27 cellular contexts compared by ENCODE assay signal in the genomic region with DNA sequence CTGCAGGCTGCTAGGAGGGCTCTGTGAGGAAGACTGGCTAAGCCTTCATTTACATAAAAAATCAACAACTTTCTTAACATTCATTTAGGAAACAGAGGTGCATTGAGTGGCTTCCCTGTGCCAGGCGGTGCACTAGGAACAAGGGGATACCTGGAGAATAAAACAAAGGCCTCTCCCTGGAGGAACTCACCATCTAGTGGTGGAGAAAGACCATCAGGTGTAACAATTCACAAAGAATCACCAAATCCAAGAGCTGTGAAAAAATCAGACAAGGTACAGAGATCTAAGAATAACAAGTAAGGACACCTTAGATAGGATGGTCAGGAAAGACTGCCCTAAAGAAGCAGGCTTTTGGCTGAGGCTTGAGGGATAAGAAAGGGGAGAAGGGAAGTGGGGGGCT. TPM values are rescaled to one million over a fixed set of nuclear protein-coding genes. Genes with fewer than 3 reads are reported as not detected.
DNase-seq lines count a peak whose midpoint lies in the region; ATAC-seq, FAIRE-seq and TF ChIP-seq lines count a peak whose summit lies in the region.
"Had no signal": no experiment of that assay in that cellular context is flagged by ENCODE, and none has a peak within 500 bp of the region (broad histone marks: within the 10 kb centered on the region; RNA-seq: fewer than 3 reads in every experiment).

No MANE protein-coding gene starts in this region.

- TF ChIP-seq RAD21 in Ishikawa (IDR thresholded peaks at IDR 0.05; ENCODE audit: low read depth): peak; percentile 19; the same call in 1 of the 2 replicates
- TF ChIP-seq RAD21 in H1 (IDR thresholded peaks at IDR 0.05 in 1 of 2, conservative IDR thresholded peaks at IDR 0.05 in 1 of 2; ENCODE audit: low read depth in 2 of 2, low read length in 2 of 2): peak; percentile 47 to 52

- no peaks in the 10 kb centered on the region for H3K27me3 Mint-ChIP-seq in CD4-positive, CD25-positive, alpha-beta regulatory T cell
- H3K27me3 Mint-ChIP-seq in neural crest cell (ENCODE audit: low read depth): no peaks in the 10 kb centered on the region
- H3K27me3 Mint-ChIP-seq: activated naive CD8-positive, alpha-beta T cell treated with anti-CD3 and anti-CD28 coated beads, Interleukin-2, amount 10 ng/mL, durations not matched to agents 7 days and 5 days; activated T-cell treated with anti-CD3 and anti-CD28 coated beads, Interleukin-2, amount 50 U/mL, for 24 hours; stimulated activated memory B cell treated with anti-CD40 and anti-IgM and Interleukin-4, amounts not matched to agents 10 μg/mL and 1 μg/mL and 100 μg/mL, for 72 hours had no signal

- no peaks in the 10 kb centered on the region for H3K9me3 ChIP-seq in CD4-positive, CD25-positive, alpha-beta regulatory T cell (ENCODE audit: control insufficient read depth in 2 of 2, low read length in 2 of 2)
- no peaks in the 10 kb centered on the region for H3K9me3 ChIP-seq in H1 (ENCODE audit: insufficient read depth in 2 of 2, low read depth in 1 of 2, low read length in 1 of 2)
- H3K9me3 ChIP-seq: colonic mucosa, heart left ventricle, mucosa of descending colon, SJCRH30 had no signal

- H3K4ac ChIP-seq in H1 (replicated peaks; ENCODE audit: insufficient read length, low read depth, low read length): no peak overlapping the region

- no peak overlapping the region for H4K5ac ChIP-seq in H1 (ENCODE audit: insufficient read length, low read depth, low read length)

- H4K8ac ChIP-seq in H1 (ENCODE audit: extremely low read depth, insufficient read depth, low read length): no peak overlapping the region

- H3K23me2 ChIP-seq in H1 (ENCODE audit: low read depth, low read length): no peaks in the 10 kb centered on the region

- peak overlapping the region in 2 of 3 donors; percentile 20 to 22 for H3K27ac Mint-ChIP-seq in CD4-positive, CD25-positive, alpha-beta regulatory T cell
- H3K27ac Mint-ChIP-seq in neural crest cell (ENCODE audit: unreplicated experiment): peak overlapping the region; percentile 46
- H3K27ac Mint-ChIP-seq: activated naive CD8-positive, alpha-beta T cell treated with anti-CD3 and anti-CD28 coated beads, Interleukin-2, amount 10 ng/mL, durations not matched to agents 7 days and 5 days; activated T-cell treated with anti-CD3 and anti-CD28 coated beads, Interleukin-2, amount 50 U/mL, for 24 hours; effector memory CD8-positive, alpha-beta T cell; natural killer cell; stimulated activated memory B cell treated with anti-CD40 and anti-IgM and Interleukin-4, amounts not matched to agents 10 μg/mL and 1 μg/mL and 100 μg/mL, for 72 hours; type B pancreatic cell had no signal

- no peaks in the 10 kb centered on the region for H4K20me1 ChIP-seq in H1 (replicated peaks in 1 of 2; ENCODE audit: control insufficient read depth in 1 of 2, insufficient read depth in 2 of 2, low read length in 2 of 2)

- H2BK15ac ChIP-seq in H1 (ENCODE audit: low read length): no peak overlapping the region

- H2BK5ac ChIP-seq in H1 (ENCODE audit: low read depth, low read length): no peak overlapping the region

- H2AFZ ChIP-seq in H1 (ENCODE audit: low read length): no peak overlapping the region

- H3K56ac ChIP-seq in H1 (replicated peaks; ENCODE audit: insufficient read length, low read depth, low read length): no peak overlapping the region

- no peak overlapping the region for H3K27ac ChIP-seq in CD4-positive, CD25-positive, alpha-beta regulatory T cell (ENCODE audit: insufficient read depth, low read length, poor library complexity, severe bottlenecking)
- H3K27ac ChIP-seq in H1 (ENCODE audit: low read depth, low read length) (no peak overlapping the region), substantia nigra (ENCODE audit: low read depth, low read length, poor library complexity, severe bottlenecking) (no peak overlapping the region)
- H3K27ac ChIP-seq: C4-2B, colonic mucosa, SJCRH30 had no signal

- POLR2A ChIA-PET in H1 (lab: Charles Lee; ENCODE audit: partially characterized antibody): no interaction called here

- no peak overlapping the region for H2BK12ac ChIP-seq in H1 (ENCODE audit: low read depth, low read length)

- H3K36me3 Mint-ChIP-seq in CD4-positive, CD25-positive, alpha-beta regulatory T cell: no peaks in the 10 kb centered on the region
- H3K36me3 Mint-ChIP-seq in neural crest cell (ENCODE audit: low read depth): no peaks in the 10 kb centered on the region
- H3K36me3 Mint-ChIP-seq: natural killer cell; stimulated activated memory B cell treated with anti-CD40 and anti-IgM and Interleukin-4, amounts not matched to agents 10 μg/mL and 1 μg/mL and 100 μg/mL, for 72 hours; type B pancreatic cell had no signal

- no peak overlapping the region for H2BK20ac ChIP-seq in H1 (ENCODE audit: low read length)

- H3K4me3 ChIP-seq in CD4-positive, CD25-positive, alpha-beta regulatory T cell (ENCODE audit: low read depth, low read length): no peak overlapping the region
- H3K4me3 ChIP-seq in H1 (ENCODE audit: extremely low read depth in 1 of 4, insufficient read depth in 2 of 4, low read depth in 3 of 4, low read length in 4 of 4): no peak overlapping the region
- H3K4me3 ChIP-seq: colonic mucosa, heart left ventricle, mucosa of descending colon, SJCRH30 had no signal

- 90% methylated on average over 1 of the region's 1 CpG; no CpG with 5 or more reads in 1 of the 2 experiments for WGBS in H1 (ENCODE audit: extremely low coverage in 1 of 2, insufficient coverage in 1 of 2, insufficient read length in 1 of 2, insufficient replicate concordance in 2 of 2, low coverage in 1 of 2, low lambda C conversion rate in 2 of 2, missing lambda C conversion rate in 1 of 2), 2 experiments

- TF ChIP-seq POLR2A in H1 (IDR thresholded peaks at IDR 0.05; ENCODE audit: control extremely low read depth in 1 of 2, low read depth in 2 of 2, low read length in 2 of 2): no peak

- no peaks in the 10 kb centered on the region for H3K79me2 ChIP-seq in H1 (ENCODE audit: control insufficient read depth in 1 of 2, insufficient read depth in 2 of 2, low read length in 2 of 2)

- FAIRE-seq in H1 (lab: Jason Lieb, UNC): no peak
- FAIRE-seq: GM18507 had no signal

- H3K4me2 ChIP-seq in H1 (ENCODE audit: insufficient read depth in 1 of 2, low read depth in 2 of 2, low read length in 2 of 2): no peak overlapping the region

- ATAC-seq in CD4-positive, CD25-positive, alpha-beta regulatory T cell (ENCODE audit: low read depth in 2 of 2): no peak
- ATAC-seq in SK-N-SH treated with all-trans-retinoic acid at 6 μM for 48 hours: no peak
- no peak for ATAC-seq in GM21367 (IDR thresholded peaks at IDR 0.05; ENCODE audit: unreplicated experiment)
- ATAC-seq: effector memory CD8-positive, alpha-beta T cell; mucosa of descending colon; natural killer cell; stimulated activated memory B cell treated with anti-CD40 and anti-IgM and Interleukin-4, amounts not matched to agents 10 μg/mL and 1 μg/mL and 100 μg/mL, for 72 hours had no signal

- TF ChIP-seq EP300 in Ishikawa (IDR thresholded peaks at IDR 0.05; ENCODE audit: borderline replicate concordance) (no peak), H1 (IDR thresholded peaks at IDR 0.05; ENCODE audit: borderline replicate concordance in 1 of 2, low read depth in 2 of 2, low read length in 2 of 2) (no peak)

- no peak overlapping the region for H2BK120ac ChIP-seq in H1 (replicated peaks; ENCODE audit: low read depth, low read length)

- peak in 1 of 3 experiments; percentile 9; a peak in 1 of 4 replicates for TF ChIP-seq CTCF in H1 (IDR thresholded peaks at IDR 0.05; ENCODE audit: control extremely low read depth in 1 of 3, insufficient read depth in 1 of 3, low read depth in 1 of 3, low read length in 3 of 3)
- TF ChIP-seq CTCF in neural crest cell (conservative IDR thresholded peaks at IDR 0.05): no peak

- no peaks in the 10 kb centered on the region for H3K79me1 ChIP-seq in H1 (ENCODE audit: low read depth, low read length)

- H3K4me1 Mint-ChIP-seq in CD4-positive, CD25-positive, alpha-beta regulatory T cell: peaks cover 0 to 7% (median 2%) of the 10 kb centered on the region in 4 donors
- H3K4me1 Mint-ChIP-seq in neural crest cell: peaks cover 16% of the 10 kb centered on the region

- H3K14ac ChIP-seq in H1 (ENCODE audit: insufficient read length): no peak overlapping the region

- H3K27me3 ChIP-seq in CD4-positive, CD25-positive, alpha-beta regulatory T cell (ENCODE audit: control insufficient read depth, insufficient read depth, low read length): no peaks in the 10 kb centered on the region
- 0 out of 7 replicates have a peak, but pooled peaks cover 0 to 2% (median 0%) of the 10 kb centered on the region in 4 experiments for H3K27me3 ChIP-seq in H1 (replicated peaks in 1 of 4; ENCODE audit: control insufficient read depth in 3 of 4, extremely low read depth in 1 of 4, insufficient read depth in 3 of 4, low read length in 3 of 4)
- H3K27me3 ChIP-seq: colonic mucosa, heart left ventricle, SJCRH30 had no signal

- H3K36me3 ChIP-seq in CD4-positive, CD25-positive, alpha-beta regulatory T cell (ENCODE audit: control insufficient read depth, insufficient read depth, low read length): no peaks in the 10 kb centered on the region
- no peaks in the 10 kb centered on the region for H3K36me3 ChIP-seq in H1 (ENCODE audit: control insufficient read depth in 2 of 4, insufficient read depth in 4 of 4, low read length in 3 of 4)
- H3K36me3 ChIP-seq: colonic mucosa, SJCRH30 had no signal

- H4K91ac ChIP-seq in H1 (replicated peaks; ENCODE audit: insufficient read length, low read length): no peak overlapping the region

- no peak overlapping the region for H3K23ac ChIP-seq in H1 (ENCODE audit: insufficient read length)

- no peak overlapping the region for H3K4me3 Mint-ChIP-seq in CD4-positive, CD25-positive, alpha-beta regulatory T cell
- no peak overlapping the region for H3K4me3 Mint-ChIP-seq in neural crest cell
- H3K4me3 Mint-ChIP-seq: activated naive CD8-positive, alpha-beta T cell treated with anti-CD3 and anti-CD28 coated beads, Interleukin-2, amount 10 ng/mL, durations not matched to agents 7 days and 5 days; activated T-cell treated with anti-CD3 and anti-CD28 coated beads, Interleukin-2, amount 50 U/mL, for 24 hours; effector memory CD8-positive, alpha-beta T cell; natural killer cell; stimulated activated memory B cell treated with anti-CD40 and anti-IgM and Interleukin-4, amounts not matched to agents 10 μg/mL and 1 μg/mL and 100 μg/mL, for 72 hours; type B pancreatic cell had no signal

- CTCF ChIA-PET in H1 (lab: Charles Lee; ENCODE audit: partially characterized antibody): interaction anchor here (0.9 to 3.1 kb wide), 6 partner anchors 8 to 379 kb away, joined by 3 to 12 read pairs (median 3); no protein-coding TSS in a partner anchor

- no peak overlapping the region for H3K18ac ChIP-seq in H1 (ENCODE audit: extremely low read depth, low read length)

- no peak overlapping the region for H3K9ac ChIP-seq in H1 (replicated peaks in 1 of 4; ENCODE audit: extremely low read depth in 1 of 4, low read depth in 3 of 4, low read length in 3 of 4)

- H2AK5ac ChIP-seq in H1 (ENCODE audit: low read depth, low read length): no peak overlapping the region

- H3K9me3 Mint-ChIP-seq in CD4-positive, CD25-positive, alpha-beta regulatory T cell: peaks cover 0 to 4% (median 0%) of the 10 kb centered on the region in 7 donors
- H3K9me3 Mint-ChIP-seq in neural crest cell: no peaks in the 10 kb centered on the region
- H3K9me3 Mint-ChIP-seq: activated T-cell treated with anti-CD3 and anti-CD28 coated beads, Interleukin-2, amount 50 U/mL, for 24 hours; type B pancreatic cell had no signal

- DNase-seq in CD4-positive, CD25-positive, alpha-beta regulatory T cell: no peak
- DNase-seq in H1 (ENCODE audit: low read depth in 1 of 2, low spot score in 2 of 2) (no peak), neural crest cell (ENCODE audit: low read depth, low spot score) (no peak), substantia nigra (lab: John Stamatoyannopoulos, UW) (no peak)
- DNase-seq: activated CD4-positive, alpha-beta T cell treated with anti-CD3 and anti-CD28 coated beads, Interleukin-2, amount 50 U/mL, for 1 hour; activated effector memory CD4-positive, alpha-beta T cell treated with anti-CD3 and anti-CD28 coated beads, Interleukin-2, amount 50 U/mL, for 16 hours; activated naive CD8-positive, alpha-beta T cell treated with anti-CD3 and anti-CD28 coated beads, Interleukin-2, amount 10 ng/mL, durations not matched to agents 7 days and 5 days; activated T-cell treated with anti-CD3 and anti-CD28 coated beads, Interleukin-2, amount 50 U/mL, for 24 hours; colonic mucosa; effector memory CD8-positive, alpha-beta T cell; H7; heart left ventricle; mucosa of descending colon; natural killer cell; NCI-H1417 treated with DMSO at 0.1 percent for 48 hours; NCI-H2081 treated with DMSO at 0.1 percent for 48 hours; NCI-H748 treated with DMSO at 0.1 percent for 48 hours; occipital lobe; SJCRH30; T-helper 9 cell had no signal

- no peaks in the 10 kb centered on the region for H3K4me1 ChIP-seq in CD4-positive, CD25-positive, alpha-beta regulatory T cell (ENCODE audit: control insufficient read depth, insufficient read depth, low read length, poor library complexity, severe bottlenecking)
- no peaks in the 10 kb centered on the region for H3K4me1 ChIP-seq in H1 (replicated peaks in 1 of 4; ENCODE audit: control insufficient read depth in 3 of 4, insufficient read depth in 4 of 4, low read length in 3 of 4)
- H3K4me1 ChIP-seq: colonic mucosa had no signal

RNA-seq across cellular contexts. Expression of a gene that starts 40.3 kb away (rescaled TPM):
- total RNA-seq in CD4-positive, CD25-positive, alpha-beta regulatory T cell: not detected
- polyA plus RNA-seq in CD4-positive, CD25-positive, alpha-beta regulatory T cell: 1 to 10 TPM; 1.2 to 1.6 (median 1.3) TPM
- total RNA-seq in H1 (2021; fragmentation: NEBNext Ultra II Directional; extraction: Animal tissue kit (Norgen Biotek cat#: 25700)): 0.69 and 2.3 TPM in 2 replicates
- polyA plus RNA-seq in H1 (2011; rRNA removed): 0.50 and 1.0 TPM in 2 replicates
- polyA plus RNA-seq in H1 (2011; cell fraction: cytosol; rRNA removed): 0.87 TPM
- 1.3 TPM for polyA plus RNA-seq in H1 (2011; cell fraction: nucleus; rRNA removed)
- 1.8 to 21.5 TPM (median 2.8 TPM) in 4 replicates for polyA plus RNA-seq in H1 (2012, experiment 1 of 2)
- polyA plus RNA-seq in H1 (2012, experiment 2 of 2): 2.6 TPM
- 1.7 TPM for polyA plus RNA-seq in H1 (2013, experiment 1 of 2)
- 2.3 TPM for polyA plus RNA-seq in H1 (2013, experiment 2 of 2)
- 5.2 and 5.4 TPM in 2 replicates for polyA minus RNA-seq in H1 (2011; rRNA and poly(A)+ RNA removed)
- 2.5 TPM for polyA minus RNA-seq in H1 (2011; cell fraction: cytosol; rRNA and poly(A)+ RNA removed)
- 2.4 TPM for polyA minus RNA-seq in H1 (2011; cell fraction: nucleus; rRNA and poly(A)+ RNA removed)
- 0.39 and 0.82 TPM in 2 replicates for total RNA-seq in neural crest cell
